Comparison of ENCODE assay signal across 11 cellular contexts in genomic region chr9:99778308-99778707, GRCh38. TPM values are rescaled to one million over a fixed set of nuclear protein-coding genes. Genes with fewer than 3 reads are reported as not detected.
DNase-seq lines count a peak whose midpoint lies in the region; ATAC-seq and TF ChIP-seq lines count a peak whose summit lies in the region.
"Had no signal": no experiment of that assay in that cellular context is flagged by ENCODE, and none has a peak within 500 bp of the region (broad histone marks: within the 10 kb centered on the region; RNA-seq: fewer than 3 reads in every experiment).

No MANE protein-coding gene starts in this region.

- TF ChIP-seq CTCF in fibroblast of villous mesenchyme (IDR thresholded peaks at IDR 0.05; ENCODE audit: insufficient read depth, low read depth, low read length) (no peak), ascending aorta (IDR thresholded peaks at IDR 0.05) (no peak), GM13976 (IDR thresholded peaks at IDR 0.05; ENCODE audit: borderline replicate concordance, control extremely low read depth, extremely low read depth, insufficient read depth, missing control alignments) (no peak), GM10266 (IDR thresholded peaks at IDR 0.05; ENCODE audit: control insufficient read depth, insufficient read depth, low read depth, missing control alignments) (no peak)

- intact Hi-C loops in ascending aorta (cut with DNase I) = no loop called here

- H3K9me3 Mint-ChIP-seq in activated T-cell treated with anti-CD3 and anti-CD28 coated beads, Interleukin-2, amount 50 U/mL, for 24 hours = no peaks in the 10 kb centered on the region
- no peaks in the 10 kb centered on the region for H3K9me3 Mint-ChIP-seq in stimulated activated naive B cell treated with anti-CD40 and anti-IgM and Interleukin-4, amounts not matched to agents 10 μg/mL and 1 μg/mL and 100 μg/mL, for 72 hours
- H3K9me3 Mint-ChIP-seq: CD8-positive, alpha-beta T cell had no signal

- H3K36me3 ChIP-seq in ascending aorta = no peaks in the 10 kb centered on the region

- H3K27me3 Mint-ChIP-seq in activated T-cell treated with anti-CD3 and anti-CD28 coated beads, Interleukin-2, amount 50 U/mL, for 24 hours = peaks cover 22% of the 10 kb centered on the region
- no peaks in the 10 kb centered on the region for H3K27me3 Mint-ChIP-seq in stimulated activated naive B cell treated with anti-CD40 and anti-IgM and Interleukin-4, amounts not matched to agents 10 μg/mL and 1 μg/mL and 100 μg/mL, for 72 hours

- H3K4me1 ChIP-seq in ascending aorta = no peaks in the 10 kb centered on the region

- peak; percentile 78 to 82 for ATAC-seq in stimulated activated naive B cell treated with anti-CD40 and anti-IgM and Interleukin-4, amounts not matched to agents 10 μg/mL and 1 μg/mL and 100 μg/mL, for 72 hours (replicated peaks)
- ATAC-seq: CD8-positive, alpha-beta T cell had no signal

- no peak overlapping the region for H3K27ac ChIP-seq in ascending aorta

- H3K4me1 Mint-ChIP-seq in activated T-cell treated with anti-CD3 and anti-CD28 coated beads, Interleukin-2, amount 50 U/mL, for 24 hours (ENCODE audit: low read depth) = peaks cover 25% of the 10 kb centered on the region
- peaks cover 11 to 22% of the 10 kb centered on the region in 2 donors for H3K4me1 Mint-ChIP-seq in stimulated activated naive B cell treated with anti-CD40 and anti-IgM and Interleukin-4, amounts not matched to agents 10 μg/mL and 1 μg/mL and 100 μg/mL, for 72 hours
- H3K4me1 Mint-ChIP-seq: neural crest cell had no signal

- H3K36me3 Mint-ChIP-seq in activated T-cell treated with anti-CD3 and anti-CD28 coated beads, Interleukin-2, amount 50 U/mL, for 24 hours (ENCODE audit: low read depth) = no peaks in the 10 kb centered on the region
- H3K36me3 Mint-ChIP-seq in stimulated activated naive B cell treated with anti-CD40 and anti-IgM and Interleukin-4, amounts not matched to agents 10 μg/mL and 1 μg/mL and 100 μg/mL, for 72 hours = peaks cover 0 to 2% of the 10 kb centered on the region in 2 donors
- H3K36me3 Mint-ChIP-seq: CD8-positive, alpha-beta T cell had no signal

- H3K4me3 Mint-ChIP-seq in activated T-cell treated with anti-CD3 and anti-CD28 coated beads, Interleukin-2, amount 50 U/mL, for 24 hours = no peak overlapping the region
- H3K4me3 Mint-ChIP-seq in stimulated activated naive B cell treated with anti-CD40 and anti-IgM and Interleukin-4, amounts not matched to agents 10 μg/mL and 1 μg/mL and 100 μg/mL, for 72 hours = no peak overlapping the region
- H3K4me3 Mint-ChIP-seq: CD8-positive, alpha-beta T cell; neural crest cell had no signal

- no peak overlapping the region for H3K27ac Mint-ChIP-seq in activated T-cell treated with anti-CD3 and anti-CD28 coated beads, Interleukin-2, amount 50 U/mL, for 24 hours
- no peak overlapping the region for H3K27ac Mint-ChIP-seq in stimulated activated naive B cell treated with anti-CD40 and anti-IgM and Interleukin-4, amounts not matched to agents 10 μg/mL and 1 μg/mL and 100 μg/mL, for 72 hours
- H3K27ac Mint-ChIP-seq: CD8-positive, alpha-beta T cell had no signal

- H3K27me3 ChIP-seq in ascending aorta = no peaks in the 10 kb centered on the region

- peak; percentile 7 for DNase-seq in activated T-cell treated with anti-CD3 and anti-CD28 coated beads for 24 hours (ENCODE audit: low read depth)
- no peak for DNase-seq in activated T-cell treated with anti-CD3 and anti-CD28 coated beads, Interleukin-2, amount 50 U/mL, for 24 hours
- peak; percentile 23 for DNase-seq in SW480 (ENCODE audit: low spot score)
- peak; percentile 34 for DNase-seq in fibroblast of villous mesenchyme (ENCODE audit: low read depth)
- peak; percentile 17 for DNase-seq in stimulated activated naive B cell treated with anti-CD40 and anti-IgM and Interleukin-4, amounts not matched to agents 10 μg/mL and 1 μg/mL and 100 μg/mL, for 72 hours
- no peak for DNase-seq in ascending aorta (ENCODE audit: low spot score in 2 of 2)
- DNase-seq in GM13976 (ENCODE audit: low spot score) = no peak
- no peak for DNase-seq in GM10266 (ENCODE audit: extremely low spot score)
- DNase-seq: CD8-positive, alpha-beta T cell; NCI-H2227 treated with DMSO at 0.1 percent for 48 hours had no signal

- in situ Hi-C loops in GM13976 (cut with MboI; ENCODE audit: low sequenced_read_pairs, unreplicated experiment) = no loop called here

- H3K4me3 ChIP-seq in fibroblast of villous mesenchyme (ENCODE audit: low read depth, low read length) = no peak overlapping the region
- no peak overlapping the region for H3K4me3 ChIP-seq in ascending aorta

- H3K9me3 ChIP-seq in ascending aorta = no peaks in the 10 kb centered on the region

RNA-seq across cellular contexts. Expression of gene NR4A3, which starts 43.4 kb away (rescaled TPM):
- total RNA-seq in fibroblast of villous mesenchyme (under 0.01 TPM in 2 replicates), ascending aorta (21.3 TPM)

Comparison
In these comparisons a context has a peak if more than half of its experiments do, and no peak if none do; other contexts are left out.
1. DNase-seq: peak in activated T-cell treated with anti-CD3 and anti-CD28 coated beads for 24 hours (single experiment), SW480 (single experiment), fibroblast of villous mesenchyme (single experiment) and stimulated activated naive B cell treated with anti-CD40 and anti-IgM and Interleukin-4, amounts not matched to agents 10 μg/mL and 1 μg/mL and 100 μg/mL, for 72 hours (single experiment); none in activated T-cell treated with anti-CD3 and anti-CD28 coated beads, Interleukin-2, amount 50 U/mL, for 24 hours (single experiment), ascending aorta (0 of 2), GM13976 (single experiment) and GM10266 (single experiment).
2. RNA of gene NR4A3, which starts 43.4 kb away (total RNA-seq): 21.3 TPM in ascending aorta (single experiment); under 0.01 TPM in fibroblast of villous mesenchyme; every median in the first group is over 10 times any median in the second.